ENCODE assay signal across 15 cellular contexts in genomic region chr17:75635610-75636202, GRCh38. TPM values are rescaled to one million over a fixed set of nuclear protein-coding genes. Genes with fewer than 3 reads are reported as not detected.
A peak's percentile ranks its signal among the peaks of the same experiment; 100 is the strongest.
DNase-seq lines count a peak whose midpoint lies in the region; TF ChIP-seq lines count a peak whose summit lies in the region.
"Had no signal": no experiment of that assay in that cellular context is flagged by ENCODE, and none has a peak within 500 bp of the region (broad histone marks: within the 10 kb centered on the region; RNA-seq: fewer than 3 reads in every experiment).

No MANE protein-coding gene starts in this region.

- no peak for TF ChIP-seq CTCF in type B pancreatic cell (conservative IDR thresholded peaks at IDR 0.05)
- TF ChIP-seq CTCF in mesothelial cell of epicardium (IDR thresholded peaks at IDR 0.05; ENCODE audit: unreplicated experiment), result no peak
- TF ChIP-seq CTCF in foreskin fibroblast (IDR thresholded peaks at IDR 0.05; ENCODE audit: low read depth, low read length), result no peak

- DNase-seq in OCI-M1 (lab: John Stamatoyannopoulos, UW) (peak; percentile 72), ecto neural progenitor cell (ENCODE audit: low spot score) (peak; percentile 47), midbrain (lab: John Stamatoyannopoulos, UW) (peak; percentile 68), type B pancreatic cell (ENCODE audit: extremely low spot score, unreplicated experiment) (no peak), mesothelial cell of epicardium (ENCODE audit: low spot score in 2 of 2, unreplicated experiment in 2 of 2) (no peak), COLO829 (ENCODE audit: low spot score) (no peak), foreskin fibroblast (no peak)
- DNase-seq: Calu3; effector CD8-positive, alpha-beta T cell; MM.1S; stimulated activated CD4-positive, alpha-beta T cell treated with anti-CD3 and anti-CD28 coated beads, Interleukin-2, amount 100 ng/mL, for 48 hours; stimulated activated naive CD4-positive, alpha-beta T cell treated with Interleukin-2 at 50 U/mL for 16 hours had no signal

- H3K27me3 Mint-ChIP-seq in type B pancreatic cell (no peaks in the 10 kb centered on the region), mesothelial cell of epicardium (ENCODE audit: low read depth) (no peaks in the 10 kb centered on the region)

- no peaks in the 10 kb centered on the region for H3K36me3 Mint-ChIP-seq in type B pancreatic cell
- H3K36me3 Mint-ChIP-seq in mesothelial cell of epicardium, result no peaks in the 10 kb centered on the region

- H3K4me1 Mint-ChIP-seq in type B pancreatic cell (ENCODE audit: unreplicated experiment) (peaks cover 13% of the 10 kb centered on the region), mesothelial cell of epicardium (peaks cover 27% of the 10 kb centered on the region)

- H3K4me3 Mint-ChIP-seq in type B pancreatic cell (no peak overlapping the region), mesothelial cell of epicardium (no peak overlapping the region)

- no peak overlapping the region for H3K4me3 ChIP-seq in foreskin fibroblast (ENCODE audit: low read depth in 1 of 2, low read length in 2 of 2)
- H3K4me3 ChIP-seq: prostate gland had no signal

- H3K27ac Mint-ChIP-seq in type B pancreatic cell, result peak overlapping the region; percentile 65
- no peak overlapping the region for H3K27ac Mint-ChIP-seq in mesothelial cell of epicardium

- H3K9me3 Mint-ChIP-seq in type B pancreatic cell (no peaks in the 10 kb centered on the region), mesothelial cell of epicardium (no peaks in the 10 kb centered on the region)

RNA-seq across cellular contexts. Expression of gene SMIM5, which starts 2.5 kb away (rescaled TPM):
- total RNA-seq in type B pancreatic cell (ENCODE audit: low replicate concordance) (9.3 and 17.7 TPM in 2 replicates), mesothelial cell of epicardium (0.95 to 1.7 TPM (median 1.5 TPM) in 3 replicates)
- total RNA-seq: glomerular endothelial cell, lung microvascular endothelial cell had no signal

RNA-seq across cellular contexts. Expression of gene RECQL5, which starts 31.2 kb away (rescaled TPM):
- total RNA-seq in type B pancreatic cell (ENCODE audit: low replicate concordance), result 64.7 and 90.4 TPM in 2 replicates
- total RNA-seq in mesothelial cell of epicardium, result 56.9 to 63.3 TPM (median 62.6 TPM) in 3 replicates

RNA-seq across cellular contexts. Expression of gene SAP30BP, which starts 31.4 kb away (rescaled TPM):
- total RNA-seq in type B pancreatic cell (ENCODE audit: low replicate concordance) (88.1 and 89.3 TPM in 2 replicates), mesothelial cell of epicardium (96.0 to 109 TPM (median 106 TPM) in 3 replicates)

RNA-seq across cellular contexts. Expression of gene MYO15B, which starts 48.1 kb away (rescaled TPM):
- total RNA-seq in type B pancreatic cell (ENCODE audit: low replicate concordance), result 48.2 and 49.0 TPM in 2 replicates
- total RNA-seq in mesothelial cell of epicardium, result 257 to 281 TPM (median 277 TPM) in 3 replicates

Comparison
In these comparisons a context has a peak if more than half of its experiments do, and no peak if none do; other contexts are left out.
1. DNase-seq: peak in OCI-M1 (single experiment), ecto neural progenitor cell (single experiment) and midbrain (single experiment); none in type B pancreatic cell (single experiment), mesothelial cell of epicardium (0 of 2), COLO829 (single experiment) and foreskin fibroblast (0 of 2).